Comparison of ENCODE assay signal across 14 cellular contexts in the genomic region with DNA sequence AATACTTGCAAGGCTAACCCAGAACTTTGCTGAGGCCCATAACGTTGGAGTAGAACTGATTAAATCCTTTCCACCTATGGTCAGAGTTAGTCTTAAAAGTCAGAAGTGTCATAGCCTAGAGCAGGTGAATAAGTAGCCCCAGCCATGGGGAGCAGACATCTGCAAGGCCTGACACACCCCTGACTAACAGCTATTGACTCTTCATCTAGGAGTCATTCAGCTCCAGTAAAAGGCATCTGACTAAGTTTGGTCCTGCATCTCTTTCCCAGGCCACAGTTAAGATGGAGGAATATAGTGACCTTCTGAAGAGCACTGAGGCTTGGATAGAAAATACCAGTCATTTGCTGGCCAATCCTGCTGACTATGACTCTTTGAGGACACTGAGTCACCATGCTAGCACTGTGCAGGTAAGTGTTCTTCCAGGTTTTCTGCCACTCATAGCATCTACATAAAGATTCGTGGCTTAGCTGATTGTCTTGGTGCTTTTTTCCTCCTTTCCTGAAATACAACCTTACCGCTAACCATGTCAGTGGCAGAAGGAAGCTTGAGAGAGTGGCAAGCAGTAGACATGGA.
"Had no signal": no experiment of that assay in that cellular context is flagged by ENCODE, and none has a peak within 500 bp of the region (broad histone marks: within the 10 kb centered on the region; RNA-seq: fewer than 3 reads in every experiment).

No MANE protein-coding gene starts in this region.

- ATAC-seq: left ventricle myocardium superior; SK-N-SH treated with all-trans-retinoic acid at 6 μM for 48 hours; stimulated activated naive CD8-positive, alpha-beta T cell treated with anti-CD3 and anti-CD28 coated beads, Interleukin-15, Interleukin-2, amounts not matched to agents 100 U/mL and 50 U/mL, for 24 hours; T-helper 17 cell had no signal

- H3K4me1 ChIP-seq: sigmoid colon had no signal

- H3K27me3 Mint-ChIP-seq: T-helper 17 cell had no signal

- H3K4me3 Mint-ChIP-seq: endodermal cell, nephron progenitor cell, T-helper 17 cell had no signal

- H3K9me3 ChIP-seq: sigmoid colon had no signal

- H3K27ac Mint-ChIP-seq: endodermal cell, T-helper 17 cell had no signal

- H3K27me3 ChIP-seq: brain microvascular endothelial cell, sigmoid colon had no signal

- H3K27ac ChIP-seq: brain microvascular endothelial cell had no signal

- H3K9me3 Mint-ChIP-seq: endodermal cell, nephron progenitor cell had no signal

- H3K36me3 ChIP-seq: brain microvascular endothelial cell had no signal

- H3K4me3 ChIP-seq: sigmoid colon had no signal

- DNase-seq: activated CD4-positive, alpha-beta T cell treated with anti-CD3 and anti-CD28 coated beads, Interleukin-2, amount 50 U/mL, for 4 hours; activated naive CD4-positive, alpha-beta T cell treated with Interleukin-2 at 50 U/mL for 16 hours; amniotic stem cell; brain microvascular endothelial cell; endodermal cell; islet precursor cell; left ventricle myocardium superior; nephron progenitor cell; SHP77; sigmoid colon; stimulated activated CD4-positive, alpha-beta T cell treated with anti-CD3 and anti-CD28 coated beads, Interleukin-2, amount 100 ng/mL, for 48 hours; stimulated activated naive CD8-positive, alpha-beta T cell treated with anti-CD3 and anti-CD28 coated beads, Interleukin-15, Interleukin-2, amounts not matched to agents 100 U/mL and 50 U/mL, for 24 hours; T-helper 17 cell had no signal

- H3K4me1 Mint-ChIP-seq: endodermal cell, nephron progenitor cell had no signal
